Comparison of ENCODE assay signal across 22 cellular contexts in genomic region chr16:17129971-17130370, GRCh38.
A peak's percentile ranks its signal among the peaks of the same experiment; 100 is the strongest.
DNase-seq lines count a peak whose midpoint lies in the region; ATAC-seq lines count a peak whose summit lies in the region.
"Had no signal": no experiment of that assay in that cellular context is flagged by ENCODE, and none has a peak within 500 bp of the region (broad histone marks: within the 10 kb centered on the region; RNA-seq: fewer than 3 reads in every experiment).

No MANE protein-coding gene starts in this region.

- no peaks in the 10 kb centered on the region for H3K9me3 Mint-ChIP-seq in activated naive CD8-positive, alpha-beta T cell treated with anti-CD3 and anti-CD28 coated beads, Interleukin-2, amount 10 ng/mL, durations not matched to agents 7 days and 5 days
- no peaks in the 10 kb centered on the region for H3K9me3 Mint-ChIP-seq in activated naive CD8-positive, alpha-beta T cell treated with anti-CD3 and anti-CD28 coated beads, Interleukin-2, amount 50 U/mL, for 24 hours

- peak overlapping the region; percentile 3 for H3K27ac Mint-ChIP-seq in activated naive CD8-positive, alpha-beta T cell treated with anti-CD3 and anti-CD28 coated beads, Interleukin-2, amount 10 ng/mL, durations not matched to agents 7 days and 5 days
- H3K27ac Mint-ChIP-seq in activated naive CD8-positive, alpha-beta T cell treated with anti-CD3 and anti-CD28 coated beads, Interleukin-2, amount 50 U/mL, for 24 hours, result no peak overlapping the region

- POLR2A ChIA-PET in activated naive CD8-positive, alpha-beta T cell treated with anti-CD3 and anti-CD28 coated beads, Interleukin-2, amount 10 ng/mL, durations not matched to agents 7 days and 5 days (lab: Charles Lee), result no interaction called here

- no peaks in the 10 kb centered on the region for H3K27me3 Mint-ChIP-seq in activated naive CD8-positive, alpha-beta T cell treated with anti-CD3 and anti-CD28 coated beads, Interleukin-2, amount 10 ng/mL, durations not matched to agents 7 days and 5 days
- H3K27me3 Mint-ChIP-seq in activated naive CD8-positive, alpha-beta T cell treated with anti-CD3 and anti-CD28 coated beads, Interleukin-2, amount 50 U/mL, for 24 hours, result no peaks in the 10 kb centered on the region
- H3K27me3 Mint-ChIP-seq: CD4-positive, CD25-positive, alpha-beta regulatory T cell had no signal

- no peak for DNase-seq in activated naive CD8-positive, alpha-beta T cell treated with anti-CD3 and anti-CD28 coated beads, Interleukin-2, amount 10 ng/mL, durations not matched to agents 7 days and 5 days
- no peak for DNase-seq in activated naive CD8-positive, alpha-beta T cell treated with anti-CD3 and anti-CD28 coated beads, Interleukin-2, amount 50 U/mL, for 24 hours
- peak; percentile 38 for DNase-seq in globus pallidus (ENCODE audit: low spot score)
- DNase-seq in occipital lobe (lab: John Stamatoyannopoulos, UW), result peak; percentile 5
- DNase-seq in NCI-H2107 treated with DMSO at 0.1 percent for 48 hours (lab: John Stamatoyannopoulos, UW; ENCODE audit: unreplicated experiment), result no peak
- DNase-seq in NCI-H1417 treated with DMSO at 0.1 percent for 48 hours (lab: John Stamatoyannopoulos, UW), result no peak
- DNase-seq: CD4-positive, CD25-positive, alpha-beta regulatory T cell; DMS53; GOT3; HCEC 1CT; IMR-90; KG1; MG63; NCI-H1694 treated with DMSO at 0.1 percent for 48 hours; NCI-H2081; NCI-H774; NK-92 treated with Interleukin-12 subunit alpha and Interleukin-12 subunit beta, amount 100 ng/mL, for 24 hours; PC-3; SJCRH30 had no signal

- no peak overlapping the region for H3K4me3 Mint-ChIP-seq in activated naive CD8-positive, alpha-beta T cell treated with anti-CD3 and anti-CD28 coated beads, Interleukin-2, amount 10 ng/mL, durations not matched to agents 7 days and 5 days
- H3K4me3 Mint-ChIP-seq in activated naive CD8-positive, alpha-beta T cell treated with anti-CD3 and anti-CD28 coated beads, Interleukin-2, amount 50 U/mL, for 24 hours, result no peak overlapping the region
- H3K4me3 Mint-ChIP-seq: CD4-positive, CD25-positive, alpha-beta regulatory T cell had no signal

- ATAC-seq in activated naive CD8-positive, alpha-beta T cell treated with anti-CD3 and anti-CD28 coated beads, Interleukin-2, amount 10 ng/mL, durations not matched to agents 7 days and 5 days (ENCODE audit: low read depth), result no peak
- ATAC-seq in activated naive CD8-positive, alpha-beta T cell treated with anti-CD3 and anti-CD28 coated beads, Interleukin-2, amount 50 U/mL, for 24 hours, result no peak
- ATAC-seq in GM21390 (IDR thresholded peaks at IDR 0.05; ENCODE audit: unreplicated experiment), result no peak
- ATAC-seq: PC-3, Right ventricle myocardium inferior, SK-N-SH treated with all-trans-retinoic acid at 6 μM for 48 hours had no signal

- H3K36me3 Mint-ChIP-seq in activated naive CD8-positive, alpha-beta T cell treated with anti-CD3 and anti-CD28 coated beads, Interleukin-2, amount 10 ng/mL, durations not matched to agents 7 days and 5 days, result peaks cover 65% of the 10 kb centered on the region
- peaks cover 45% of the 10 kb centered on the region for H3K36me3 Mint-ChIP-seq in activated naive CD8-positive, alpha-beta T cell treated with anti-CD3 and anti-CD28 coated beads, Interleukin-2, amount 50 U/mL, for 24 hours (ENCODE audit: low read depth)

- peaks cover 20% of the 10 kb centered on the region for H3K4me1 Mint-ChIP-seq in activated naive CD8-positive, alpha-beta T cell treated with anti-CD3 and anti-CD28 coated beads, Interleukin-2, amount 10 ng/mL, durations not matched to agents 7 days and 5 days
- peaks cover 14% of the 10 kb centered on the region for H3K4me1 Mint-ChIP-seq in activated naive CD8-positive, alpha-beta T cell treated with anti-CD3 and anti-CD28 coated beads, Interleukin-2, amount 50 U/mL, for 24 hours

Comparison
In these comparisons a context has a peak if more than half of its experiments do, and no peak if none do; other contexts are left out.
1. DNase-seq: peak in globus pallidus (single experiment) and occipital lobe (single experiment); none in activated naive CD8-positive, alpha-beta T cell treated with anti-CD3 and anti-CD28 coated beads, Interleukin-2, amount 10 ng/mL, durations not matched to agents 7 days and 5 days (single experiment), activated naive CD8-positive, alpha-beta T cell treated with anti-CD3 and anti-CD28 coated beads, Interleukin-2, amount 50 U/mL, for 24 hours (single experiment), NCI-H2107 treated with DMSO at 0.1 percent for 48 hours (single experiment) and NCI-H1417 treated with DMSO at 0.1 percent for 48 hours (single experiment).